ENCODE assay signal across 8 cellular contexts in the genomic region with DNA sequence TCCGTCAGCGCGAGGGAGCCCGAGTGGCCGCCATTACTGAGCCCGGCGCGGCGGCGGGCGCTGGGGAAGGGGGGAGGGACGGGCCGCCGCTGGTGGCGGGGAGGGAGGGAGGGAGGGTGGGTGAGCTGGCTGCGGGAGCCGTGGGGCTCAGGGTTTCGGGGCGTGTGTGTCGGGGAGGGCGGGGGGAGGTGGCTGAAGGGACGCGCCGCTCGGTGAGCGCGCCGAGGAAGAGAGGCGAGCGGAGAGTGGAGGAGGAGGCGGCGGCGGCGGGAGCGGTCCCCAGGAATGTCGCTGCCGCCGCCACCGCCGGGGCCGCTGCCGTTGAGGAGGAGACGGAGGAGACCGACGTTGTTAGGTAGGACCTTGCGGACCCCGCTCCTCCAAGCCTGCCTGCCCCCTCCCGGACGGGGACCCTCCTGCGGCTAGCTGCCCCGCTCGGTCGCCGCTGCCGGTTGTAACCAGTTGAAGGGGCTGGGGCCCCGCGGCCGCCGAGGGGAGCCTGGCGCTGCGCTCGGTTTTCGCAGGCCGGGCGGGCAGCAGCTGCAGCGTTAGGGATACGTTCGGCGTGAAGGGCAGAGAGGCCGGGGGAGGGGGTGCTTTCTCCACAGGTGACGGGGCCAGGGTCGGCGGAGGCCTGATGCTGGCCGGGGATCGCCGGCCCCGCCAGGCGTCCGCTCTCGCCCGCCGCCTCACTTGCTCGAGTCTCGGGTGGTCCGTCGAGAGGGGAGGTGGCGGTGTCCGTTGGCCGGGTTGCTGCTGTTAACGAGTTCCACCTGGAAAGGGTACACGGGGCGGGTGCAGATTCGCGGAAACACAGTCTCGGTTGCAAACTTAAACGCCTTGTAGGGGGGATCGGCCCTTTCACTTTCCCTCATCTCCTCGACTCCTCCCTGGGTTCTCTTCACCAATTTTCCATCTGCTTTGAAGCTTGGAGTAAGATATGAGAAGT. TPM values are rescaled to one million over a fixed set of nuclear protein-coding genes. Genes with fewer than 3 reads are reported as not detected.
A peak's percentile ranks its signal among the peaks of the same experiment; 100 is the strongest.
DNase-seq lines count a peak whose midpoint lies in the region; ATAC-seq and TF ChIP-seq lines count a peak whose summit lies in the region.

A gene with protein sequence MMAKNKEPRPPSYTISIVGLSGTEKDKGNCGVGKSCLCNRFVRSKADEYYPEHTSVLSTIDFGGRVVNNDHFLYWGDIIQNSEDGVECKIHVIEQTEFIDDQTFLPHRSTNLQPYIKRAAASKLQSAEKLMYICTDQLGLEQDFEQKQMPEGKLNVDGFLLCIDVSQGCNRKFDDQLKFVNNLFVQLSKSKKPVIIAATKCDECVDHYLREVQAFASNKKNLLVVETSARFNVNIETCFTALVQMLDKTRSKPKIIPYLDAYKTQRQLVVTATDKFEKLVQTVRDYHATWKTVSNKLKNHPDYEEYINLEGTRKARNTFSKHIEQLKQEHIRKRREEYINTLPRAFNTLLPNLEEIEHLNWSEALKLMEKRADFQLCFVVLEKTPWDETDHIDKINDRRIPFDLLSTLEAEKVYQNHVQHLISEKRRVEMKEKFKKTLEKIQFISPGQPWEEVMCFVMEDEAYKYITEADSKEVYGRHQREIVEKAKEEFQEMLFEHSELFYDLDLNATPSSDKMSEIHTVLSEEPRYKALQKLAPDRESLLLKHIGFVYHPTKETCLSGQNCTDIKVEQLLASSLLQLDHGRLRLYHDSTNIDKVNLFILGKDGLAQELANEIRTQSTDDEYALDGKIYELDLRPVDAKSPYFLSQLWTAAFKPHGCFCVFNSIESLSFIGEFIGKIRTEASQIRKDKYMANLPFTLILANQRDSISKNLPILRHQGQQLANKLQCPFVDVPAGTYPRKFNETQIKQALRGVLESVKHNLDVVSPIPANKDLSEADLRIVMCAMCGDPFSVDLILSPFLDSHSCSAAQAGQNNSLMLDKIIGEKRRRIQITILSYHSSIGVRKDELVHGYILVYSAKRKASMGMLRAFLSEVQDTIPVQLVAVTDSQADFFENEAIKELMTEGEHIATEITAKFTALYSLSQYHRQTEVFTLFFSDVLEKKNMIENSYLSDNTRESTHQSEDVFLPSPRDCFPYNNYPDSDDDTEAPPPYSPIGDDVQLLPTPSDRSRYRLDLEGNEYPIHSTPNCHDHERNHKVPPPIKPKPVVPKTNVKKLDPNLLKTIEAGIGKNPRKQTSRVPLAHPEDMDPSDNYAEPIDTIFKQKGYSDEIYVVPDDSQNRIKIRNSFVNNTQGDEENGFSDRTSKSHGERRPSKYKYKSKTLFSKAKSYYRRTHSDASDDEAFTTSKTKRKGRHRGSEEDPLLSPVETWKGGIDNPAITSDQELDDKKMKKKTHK (N-terminal part only) (plus strand): TSS at position 224 of the 949 bp plus-strand sequence. CDS start 13,366 bp downstream, outside the sequence.

- intact Hi-C loops in activated CD4-positive, alpha-beta T cell treated with anti-CD3 and anti-CD28 coated beads for 36 hours (cut with DNase I, micrococcal nuclease), result loop anchor here (1.0 to 5.0 kb wide), 9 partner anchors 25 to 1457 kb away; partner anchors contain the start of genes DTD2 (in 2 of the 2), HECTD1 (in 1 of the 2) and RNU6-8 (in 1 of the 2)
- intact Hi-C loops in right lobe of liver (cut with DNase I), result loop anchor here in 1 of 2 donors (10.0 kb wide), 1 partner anchor 167 kb away; no protein-coding TSS in a partner anchor

- no peaks in the 10 kb centered on the region for H3K27me3 ChIP-seq in right lobe of liver

- peak within 1 kb of the TSS; percentile 99 for H3K4me3 ChIP-seq in GM12865 (ENCODE audit: low read depth, low read length)
- peak within 1 kb of the TSS; percentile 90 for H3K4me3 ChIP-seq in HFF-Myc (replicated peaks; ENCODE audit: low read depth, low read length)
- peak within 1 kb of the TSS; percentile 65 to 81 (median 79) for H3K4me3 ChIP-seq in right lobe of liver

- peak within 1 kb of the TSS; percentile 94 to 98 (median 94) for H3K27ac ChIP-seq in right lobe of liver

- peaks cover 2% of the 10 kb centered on the region for H3K27me3 Mint-ChIP-seq in activated CD4-positive, alpha-beta T cell treated with anti-CD3 and anti-CD28 coated beads for 36 hours

- H3K9me3 Mint-ChIP-seq in activated CD4-positive, alpha-beta T cell treated with anti-CD3 and anti-CD28 coated beads for 36 hours (ENCODE audit: low read depth), result no peaks in the 10 kb centered on the region

- CTCF ChIA-PET in activated CD4-positive, alpha-beta T cell treated with anti-CD3 and anti-CD28 coated beads for 36 hours (lab: Charles Lee), result interaction anchor here (0.6 to 2.3 kb wide), 7 partner anchors 24 to 178 kb away, joined by 3 to 13 read pairs (median 5); partner anchors contain the start of genes RNU6-7 and RNU6-8

- H3K36me3 Mint-ChIP-seq in activated CD4-positive, alpha-beta T cell treated with anti-CD3 and anti-CD28 coated beads for 36 hours (ENCODE audit: low read depth), result no peaks in the 10 kb centered on the region

- no peak for TF ChIP-seq CTCF in GM12865 (IDR thresholded peaks at IDR 0.05; ENCODE audit: insufficient read depth, low read depth, low read length, missing control alignments)
- no peak for TF ChIP-seq CTCF in HFF-Myc (IDR thresholded peaks at IDR 0.05; ENCODE audit: low read depth, low read length, missing control alignments)
- no peak for TF ChIP-seq CTCF in right lobe of liver (IDR thresholded peaks at IDR 0.05)

- peak within 1 kb of the TSS; percentile 95 for H3K27ac Mint-ChIP-seq in activated CD4-positive, alpha-beta T cell treated with anti-CD3 and anti-CD28 coated beads for 36 hours

- no peaks in the 10 kb centered on the region for H3K9me3 ChIP-seq in right lobe of liver

- peaks cover 0 to 31% (median 5%) of the 10 kb centered on the region in 4 donors for H3K4me1 ChIP-seq in right lobe of liver

- ATAC-seq in activated CD4-positive, alpha-beta T cell treated with anti-CD3 and anti-CD28 coated beads for 36 hours, result peak; percentile 25
- ATAC-seq in right lobe of liver, result peak; percentile 36 to 57 (median 52)

- H3K4me3 Mint-ChIP-seq in activated CD4-positive, alpha-beta T cell treated with anti-CD3 and anti-CD28 coated beads for 36 hours, result peak within 1 kb of the TSS; percentile 94

- TF ChIP-seq POLR2A in right lobe of liver (IDR thresholded peaks at IDR 0.05), result peak; percentile 17

- POLR2A ChIA-PET in activated CD4-positive, alpha-beta T cell treated with anti-CD3 and anti-CD28 coated beads for 36 hours (lab: Charles Lee), result interaction anchor here (0.6 to 1.1 kb wide), 4 partner anchors 125 to 1202 kb away, joined by 3 to 4 read pairs (median 3); no protein-coding TSS in a partner anchor

- no peaks in the 10 kb centered on the region for H3K36me3 ChIP-seq in right lobe of liver

- DNase-seq in GM12865 (ENCODE audit: low read depth), result peak; percentile 65
- no peak for DNase-seq in HFF-Myc (ENCODE audit: extremely low read depth, low read depth)
- DNase-seq in NCI-H1105 treated with DMSO at 0.1 percent for 48 hours (lab: John Stamatoyannopoulos, UW), result peak; percentile 67
- DNase-seq in activated CD4-positive, alpha-beta T cell treated with anti-CD3 and anti-CD28 coated beads for 36 hours, result peak; percentile 66
- DNase-seq in cortex of kidney (lab: John Stamatoyannopoulos, UW), result peak; percentile 19
- peak in 1 of 3 donors; percentile 69 for DNase-seq in right lobe of liver
- DNase-seq in stimulated activated CD4-positive, alpha-beta T cell treated with anti-CD3 and anti-CD28 coated beads, TNF-alpha, amount 100 ng/mL, for 1 hour (ENCODE audit: low read depth in 3 of 3, low spot score in 1 of 3), result peak; percentile 15 to 51 (median 25)
- no peak for DNase-seq in epidermal melanocyte (ENCODE audit: insufficient read length, low spot score)

- H3K4me1 Mint-ChIP-seq in activated CD4-positive, alpha-beta T cell treated with anti-CD3 and anti-CD28 coated beads for 36 hours, result peaks cover 36% of the 10 kb centered on the region

- under 1% methylated on average over 22 of the region's 98 CpGs for WGBS in right lobe of liver (ENCODE audit: insufficient coverage, low coverage, low lambda C conversion rate, missing lambda C conversion rate)

RNA-seq across cellular contexts. Expression of the gene that starts here (rescaled TPM):
- total RNA-seq in activated CD4-positive, alpha-beta T cell treated with anti-CD3 and anti-CD28 coated beads for 36 hours, result 10 to 100 TPM; 40.1 to 45.6 TPM
- 10 to 100 TPM; 32.0 to 60.5 (median 50.1) TPM for total RNA-seq in right lobe of liver

Comparison
In these comparisons a context has a peak if more than half of its experiments do, and no peak if none do; other contexts are left out.
1. DNase-seq: peak in GM12865 (single experiment), NCI-H1105 treated with DMSO at 0.1 percent for 48 hours (single experiment), activated CD4-positive, alpha-beta T cell treated with anti-CD3 and anti-CD28 coated beads for 36 hours (single experiment), cortex of kidney (single experiment) and stimulated activated CD4-positive, alpha-beta T cell treated with anti-CD3 and anti-CD28 coated beads, TNF-alpha, amount 100 ng/mL, for 1 hour (3 of 3); none in HFF-Myc (single experiment) and epidermal melanocyte (single experiment).
2. Peak in every context shown above with its lines, with median percentiles within 50 percentile points of each other: H3K4me3 ChIP-seq.